2 cellular contexts compared by ENCODE assay signal in the genomic region with DNA sequence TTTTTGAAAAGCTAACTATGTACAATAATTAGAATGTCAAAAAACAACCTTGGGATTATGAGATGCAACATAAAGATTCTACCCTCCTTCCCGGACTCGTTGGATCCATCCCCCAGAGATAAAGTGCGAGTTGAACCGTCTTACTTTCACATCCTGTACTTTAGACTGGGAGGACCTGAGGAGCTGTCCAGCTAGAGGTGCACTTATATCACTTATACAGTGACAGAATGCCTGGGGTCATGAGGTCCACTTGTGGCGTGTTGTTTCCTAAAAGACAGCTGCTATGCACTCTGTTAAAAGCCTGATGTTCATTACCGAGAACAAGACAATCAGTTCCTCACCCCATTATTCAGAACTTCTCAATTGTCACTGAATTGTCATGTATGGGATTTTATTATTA.
TF ChIP-seq lines count a peak whose summit lies in the region.

No MANE protein-coding gene starts in this region.

TF ChIP-seq in IMR-90, 13 proteins besides CTCF, POLR2A, EP300 and RAD21:
- no peak for TF ChIP-seq MXI1 (IDR thresholded peaks at IDR 0.05; ENCODE audit: borderline replicate concordance, low read depth, low read length)
- no peak for TF ChIP-seq USF2 (IDR thresholded peaks at IDR 0.05; ENCODE audit: low read depth, low read length)
- TF ChIP-seq ELK1 (IDR thresholded peaks at IDR 0.05; ENCODE audit: borderline replicate concordance, low read depth, low read length): no peak
- no peak for TF ChIP-seq MAZ (IDR thresholded peaks at IDR 0.05; ENCODE audit: borderline replicate concordance, low read depth, low read length)
- TF ChIP-seq CEBPB (IDR thresholded peaks at IDR 0.05; ENCODE audit: low read depth, low read length): no peak
- no peak for TF ChIP-seq FOS (IDR thresholded peaks at IDR 0.05; ENCODE audit: low read depth, low read length)
- no peak for TF ChIP-seq RFX5 (IDR thresholded peaks at IDR 0.05; ENCODE audit: low read depth, low read length)
- TF ChIP-seq CHD1 (IDR thresholded peaks at IDR 0.05; ENCODE audit: low read depth, low read length): no peak
- no peak for TF ChIP-seq MAFK (IDR thresholded peaks at IDR 0.05; ENCODE audit: low read depth, low read length)
- no peak for TF ChIP-seq RCOR1 (IDR thresholded peaks at IDR 0.05; ENCODE audit: insufficient replicate concordance, low read length)
- TF ChIP-seq BHLHE40 (IDR thresholded peaks at IDR 0.05; ENCODE audit: low read depth, low read length): no peak
- no peak for TF ChIP-seq NFE2L2 (IDR thresholded peaks at IDR 0.05; ENCODE audit: low read depth, low read length)
- TF ChIP-seq SMC3 (IDR thresholded peaks at IDR 0.05; ENCODE audit: low read depth, low read length): no peak

TF ChIP-seq in neural cell, 6 proteins besides CTCF, POLR2A, EP300 and RAD21:
- TF ChIP-seq MXI1 (conservative IDR thresholded peaks at IDR 0.05; ENCODE audit: poor library complexity, severe bottlenecking) (no peak), EZH2 (IDR thresholded peaks at IDR 0.05; ENCODE audit: borderline replicate concordance, insufficient read depth, low read length, poor library complexity, severe bottlenecking) (no peak), SMC3 (conservative IDR thresholded peaks at IDR 0.05; ENCODE audit: poor library complexity) (no peak), POLR2AphosphoS5 (IDR thresholded peaks at IDR 0.05) (no peak), TAF1 (IDR thresholded peaks at IDR 0.05; ENCODE audit: low read depth) (no peak)
- TF ChIP-seq, protein P1, sequence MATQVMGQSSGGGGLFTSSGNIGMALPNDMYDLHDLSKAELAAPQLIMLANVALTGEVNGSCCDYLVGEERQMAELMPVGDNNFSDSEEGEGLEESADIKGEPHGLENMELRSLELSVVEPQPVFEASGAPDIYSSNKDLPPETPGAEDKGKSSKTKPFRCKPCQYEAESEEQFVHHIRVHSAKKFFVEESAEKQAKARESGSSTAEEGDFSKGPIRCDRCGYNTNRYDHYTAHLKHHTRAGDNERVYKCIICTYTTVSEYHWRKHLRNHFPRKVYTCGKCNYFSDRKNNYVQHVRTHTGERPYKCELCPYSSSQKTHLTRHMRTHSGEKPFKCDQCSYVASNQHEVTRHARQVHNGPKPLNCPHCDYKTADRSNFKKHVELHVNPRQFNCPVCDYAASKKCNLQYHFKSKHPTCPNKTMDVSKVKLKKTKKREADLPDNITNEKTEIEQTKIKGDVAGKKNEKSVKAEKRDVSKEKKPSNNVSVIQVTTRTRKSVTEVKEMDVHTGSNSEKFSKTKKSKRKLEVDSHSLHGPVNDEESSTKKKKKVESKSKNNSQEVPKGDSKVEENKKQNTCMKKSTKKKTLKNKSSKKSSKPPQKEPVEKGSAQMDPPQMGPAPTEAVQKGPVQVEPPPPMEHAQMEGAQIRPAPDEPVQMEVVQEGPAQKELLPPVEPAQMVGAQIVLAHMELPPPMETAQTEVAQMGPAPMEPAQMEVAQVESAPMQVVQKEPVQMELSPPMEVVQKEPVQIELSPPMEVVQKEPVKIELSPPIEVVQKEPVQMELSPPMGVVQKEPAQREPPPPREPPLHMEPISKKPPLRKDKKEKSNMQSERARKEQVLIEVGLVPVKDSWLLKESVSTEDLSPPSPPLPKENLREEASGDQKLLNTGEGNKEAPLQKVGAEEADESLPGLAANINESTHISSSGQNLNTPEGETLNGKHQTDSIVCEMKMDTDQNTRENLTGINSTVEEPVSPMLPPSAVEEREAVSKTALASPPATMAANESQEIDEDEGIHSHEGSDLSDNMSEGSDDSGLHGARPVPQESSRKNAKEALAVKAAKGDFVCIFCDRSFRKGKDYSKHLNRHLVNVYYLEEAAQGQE (IDR thresholded peaks at IDR 0.05; ENCODE audit: borderline replicate concordance): no peak
